ENCODE assay signal across 1 cellular context in the genomic region with DNA sequence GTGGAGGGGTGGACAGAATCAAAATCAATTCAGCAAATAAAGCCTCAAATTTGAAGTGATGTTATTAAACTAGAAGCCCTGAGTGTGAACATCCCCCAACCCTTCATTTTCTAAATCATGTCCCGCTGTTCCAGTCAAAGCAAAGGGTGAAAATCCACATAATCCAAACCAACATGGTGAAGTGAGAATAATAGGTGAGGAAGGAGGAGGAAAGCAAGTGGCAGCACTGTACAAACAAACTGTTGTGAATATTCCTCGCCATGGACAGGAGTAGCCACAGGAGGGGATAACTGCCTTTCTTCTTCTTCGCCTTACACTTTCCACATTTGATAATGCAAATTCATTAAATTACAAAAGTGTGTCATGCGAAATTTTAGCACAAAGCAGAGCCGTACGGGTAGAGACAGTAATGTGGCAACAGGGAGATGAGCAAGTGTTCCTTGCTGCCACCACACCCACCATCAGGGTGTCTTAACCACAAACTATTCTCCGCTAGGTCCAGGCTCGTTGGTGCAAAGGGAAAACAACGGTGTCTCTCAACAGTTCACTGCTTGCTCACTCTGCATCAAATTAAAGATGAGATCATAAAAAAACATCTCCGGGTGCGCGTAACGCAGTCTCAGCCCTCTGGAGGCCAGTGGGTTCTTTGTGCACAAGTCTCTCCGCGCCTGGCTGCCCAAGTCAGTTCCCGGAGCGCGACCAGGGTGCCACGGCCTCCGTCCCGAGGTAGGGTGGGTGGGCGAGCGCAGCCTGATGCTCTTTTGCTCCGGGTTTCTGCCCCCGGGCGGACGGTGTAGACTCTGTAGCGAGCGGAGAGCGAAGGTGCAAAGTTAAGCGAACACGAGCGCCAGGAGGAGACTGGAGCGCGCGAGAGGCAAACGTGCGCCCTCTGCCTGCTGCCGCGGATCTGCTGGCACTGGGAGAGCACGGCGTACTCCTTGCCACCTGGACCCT.
TF ChIP-seq lines count a peak whose summit lies in the region.

No MANE protein-coding gene starts in this region.

TF ChIP-seq in HepG2, 621 proteins besides CTCF, POLR2A, EP300 and RAD21 (continued from another document and continues in another):
- TF ChIP-seq, protein P1, sequence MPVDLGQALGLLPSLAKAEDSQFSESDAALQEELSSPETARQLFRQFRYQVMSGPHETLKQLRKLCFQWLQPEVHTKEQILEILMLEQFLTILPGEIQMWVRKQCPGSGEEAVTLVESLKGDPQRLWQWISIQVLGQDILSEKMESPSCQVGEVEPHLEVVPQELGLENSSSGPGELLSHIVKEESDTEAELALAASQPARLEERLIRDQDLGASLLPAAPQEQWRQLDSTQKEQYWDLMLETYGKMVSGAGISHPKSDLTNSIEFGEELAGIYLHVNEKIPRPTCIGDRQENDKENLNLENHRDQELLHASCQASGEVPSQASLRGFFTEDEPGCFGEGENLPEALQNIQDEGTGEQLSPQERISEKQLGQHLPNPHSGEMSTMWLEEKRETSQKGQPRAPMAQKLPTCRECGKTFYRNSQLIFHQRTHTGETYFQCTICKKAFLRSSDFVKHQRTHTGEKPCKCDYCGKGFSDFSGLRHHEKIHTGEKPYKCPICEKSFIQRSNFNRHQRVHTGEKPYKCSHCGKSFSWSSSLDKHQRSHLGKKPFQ (CRISPR knock-in tag; IDR thresholded peaks at IDR 0.05; ENCODE audit: insufficient replicate concordance), result no peak
- TF ChIP-seq ZNF33A (CRISPR knock-in tag; IDR thresholded peaks at IDR 0.05; ENCODE audit: borderline replicate concordance), result no peak
- TF ChIP-seq POGZ (CRISPR knock-in tag; IDR thresholded peaks at IDR 0.05), result peak; percentile 34; the same call in 1 of the 2 replicates
- no peak for TF ChIP-seq NFIB (CRISPR knock-in tag; IDR thresholded peaks at IDR 0.05; ENCODE audit: borderline replicate concordance)
- TF ChIP-seq, protein P2, sequence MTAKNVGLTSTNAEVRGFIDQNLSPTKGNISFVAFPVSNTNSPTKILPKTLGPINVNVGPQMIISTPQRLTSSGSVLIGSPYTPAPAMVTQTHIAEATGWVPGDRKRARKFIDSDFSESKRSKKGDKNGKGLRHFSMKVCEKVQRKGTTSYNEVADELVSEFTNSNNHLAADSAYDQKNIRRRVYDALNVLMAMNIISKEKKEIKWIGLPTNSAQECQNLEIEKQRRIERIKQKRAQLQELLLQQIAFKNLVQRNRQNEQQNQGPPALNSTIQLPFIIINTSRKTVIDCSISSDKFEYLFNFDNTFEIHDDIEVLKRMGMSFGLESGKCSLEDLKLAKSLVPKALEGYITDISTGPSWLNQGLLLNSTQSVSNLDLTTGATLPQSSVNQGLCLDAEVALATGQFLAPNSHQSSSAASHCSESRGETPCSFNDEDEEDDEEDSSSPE (CRISPR knock-in tag; IDR thresholded peaks at IDR 0.05), result peak; percentile 60; the same call in 1 of the 2 replicates
- TF ChIP-seq SMC3 (IDR thresholded peaks at IDR 0.05; ENCODE audit: low read length), result peak; percentile 5; the same call in 1 of the 2 replicates
- TF ChIP-seq TCF12 (IDR thresholded peaks at IDR 0.05), result no peak
- 0 out of 2 replicates have a peak, but pooled peaks have one; percentile 42 for TF ChIP-seq TCF12 (CRISPR knock-in tag; IDR thresholded peaks at IDR 0.05)
- TF ChIP-seq, protein P3, sequence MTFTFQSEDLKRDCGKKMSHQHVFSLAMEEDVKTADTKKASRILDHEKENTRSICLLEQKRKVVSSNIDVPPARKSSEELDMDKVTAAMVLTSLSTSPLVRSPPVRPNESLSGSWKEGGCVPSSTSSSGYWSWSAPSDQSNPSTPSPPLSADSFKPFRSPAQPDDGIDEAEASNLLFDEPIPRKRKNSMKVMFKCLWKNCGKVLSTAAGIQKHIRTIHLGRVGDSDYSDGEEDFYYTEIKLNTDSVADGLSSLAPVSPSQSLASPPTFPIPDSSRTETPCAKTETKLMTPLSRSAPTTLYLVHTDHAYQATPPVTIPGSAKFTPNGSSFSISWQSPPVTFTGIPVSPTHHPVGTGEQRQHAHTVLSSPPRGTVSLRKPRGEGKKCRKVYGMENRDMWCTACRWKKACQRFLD (CRISPR knock-in tag; IDR thresholded peaks at IDR 0.05; ENCODE audit: borderline replicate concordance), result no peak
- no peak for TF ChIP-seq ZNF550 (CRISPR knock-in tag; IDR thresholded peaks at IDR 0.05; ENCODE audit: borderline replicate concordance)
- TF ChIP-seq RARG (CRISPR knock-in tag; IDR thresholded peaks at IDR 0.05; ENCODE audit: low read depth), result no peak
- no peak for TF ChIP-seq TEAD3 (CRISPR knock-in tag; optimal IDR thresholded peaks at IDR 0.05; ENCODE audit: borderline replicate concordance)
- 0 out of 2 replicates have a peak, but pooled peaks have one; percentile 38 for TF ChIP-seq ZNF333 (CRISPR knock-in tag; IDR thresholded peaks at IDR 0.05; ENCODE audit: borderline replicate concordance)
- TF ChIP-seq ZNF326 (CRISPR knock-in tag; IDR thresholded peaks at IDR 0.05; ENCODE audit: borderline replicate concordance), result no peak
- peak; percentile 65; the same call in 1 of the 2 replicates for TF ChIP-seq ZNF598 (CRISPR knock-in tag; IDR thresholded peaks at IDR 0.05; ENCODE audit: borderline replicate concordance)
- TF ChIP-seq MIER3 (CRISPR knock-in tag; IDR thresholded peaks at IDR 0.05; ENCODE audit: borderline replicate concordance), result no peak
- TF ChIP-seq HNRNPK (IDR thresholded peaks at IDR 0.05; ENCODE audit: low read depth, low read length, poor library complexity, severe bottlenecking), result no peak
- TF ChIP-seq, protein P4, sequence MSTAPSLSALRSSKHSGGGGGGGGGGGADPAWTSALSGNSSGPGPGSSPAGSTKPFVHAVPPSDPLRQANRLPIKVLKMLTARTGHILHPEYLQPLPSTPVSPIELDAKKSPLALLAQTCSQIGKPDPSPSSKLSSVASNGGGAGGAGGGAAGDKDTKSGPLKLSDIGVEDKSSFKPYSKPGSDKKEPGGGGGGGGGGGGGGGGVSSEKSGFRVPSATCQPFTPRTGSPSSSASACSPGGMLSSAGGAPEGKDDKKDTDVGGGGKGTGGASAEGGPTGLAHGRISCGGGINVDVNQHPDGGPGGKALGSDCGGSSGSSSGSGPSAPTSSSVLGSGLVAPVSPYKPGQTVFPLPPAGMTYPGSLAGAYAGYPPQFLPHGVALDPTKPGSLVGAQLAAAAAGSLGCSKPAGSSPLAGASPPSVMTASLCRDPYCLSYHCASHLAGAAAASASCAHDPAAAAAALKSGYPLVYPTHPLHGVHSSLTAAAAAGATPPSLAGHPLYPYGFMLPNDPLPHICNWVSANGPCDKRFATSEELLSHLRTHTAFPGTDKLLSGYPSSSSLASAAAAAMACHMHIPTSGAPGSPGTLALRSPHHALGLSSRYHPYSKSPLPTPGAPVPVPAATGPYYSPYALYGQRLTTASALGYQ (CRISPR knock-in tag; IDR thresholded peaks at IDR 0.05), result no peak
- TF ChIP-seq TRIM24 (CRISPR knock-in tag; IDR thresholded peaks at IDR 0.05), result no peak
- TF ChIP-seq IKZF4 (CRISPR knock-in tag; IDR thresholded peaks at IDR 0.05; ENCODE audit: borderline replicate concordance, low read depth, not compliant biosample characterization), result no peak
- TF ChIP-seq BRD4 (CRISPR knock-in tag; IDR thresholded peaks at IDR 0.05), result 0 out of 2 replicates have a peak, but pooled peaks have one; percentile 35
- TF ChIP-seq, protein P5, sequence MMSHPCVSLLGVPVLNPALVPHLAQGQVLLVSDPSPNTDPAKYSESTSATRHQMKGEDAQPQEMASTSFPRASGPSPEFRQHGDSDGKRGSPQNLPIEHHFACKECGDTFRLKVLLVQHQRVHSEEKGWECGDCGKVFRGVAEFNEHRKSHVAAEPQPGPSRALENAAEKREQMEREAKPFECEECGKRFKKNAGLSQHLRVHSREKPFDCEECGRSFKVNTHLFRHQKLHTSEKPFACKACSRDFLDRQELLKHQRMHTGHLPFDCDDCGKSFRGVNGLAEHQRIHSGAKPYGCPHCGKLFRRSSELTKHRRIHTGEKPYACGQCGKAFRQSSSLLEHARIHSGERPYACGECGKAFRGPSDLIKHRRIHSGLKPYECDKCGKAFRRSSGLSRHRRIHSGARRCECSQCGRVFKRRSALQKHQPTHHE (CRISPR knock-in tag; IDR thresholded peaks at IDR 0.05; ENCODE audit: borderline replicate concordance), result 0 out of 2 replicates have a peak, but pooled peaks have one; percentile 29
- TF ChIP-seq, protein P6, sequence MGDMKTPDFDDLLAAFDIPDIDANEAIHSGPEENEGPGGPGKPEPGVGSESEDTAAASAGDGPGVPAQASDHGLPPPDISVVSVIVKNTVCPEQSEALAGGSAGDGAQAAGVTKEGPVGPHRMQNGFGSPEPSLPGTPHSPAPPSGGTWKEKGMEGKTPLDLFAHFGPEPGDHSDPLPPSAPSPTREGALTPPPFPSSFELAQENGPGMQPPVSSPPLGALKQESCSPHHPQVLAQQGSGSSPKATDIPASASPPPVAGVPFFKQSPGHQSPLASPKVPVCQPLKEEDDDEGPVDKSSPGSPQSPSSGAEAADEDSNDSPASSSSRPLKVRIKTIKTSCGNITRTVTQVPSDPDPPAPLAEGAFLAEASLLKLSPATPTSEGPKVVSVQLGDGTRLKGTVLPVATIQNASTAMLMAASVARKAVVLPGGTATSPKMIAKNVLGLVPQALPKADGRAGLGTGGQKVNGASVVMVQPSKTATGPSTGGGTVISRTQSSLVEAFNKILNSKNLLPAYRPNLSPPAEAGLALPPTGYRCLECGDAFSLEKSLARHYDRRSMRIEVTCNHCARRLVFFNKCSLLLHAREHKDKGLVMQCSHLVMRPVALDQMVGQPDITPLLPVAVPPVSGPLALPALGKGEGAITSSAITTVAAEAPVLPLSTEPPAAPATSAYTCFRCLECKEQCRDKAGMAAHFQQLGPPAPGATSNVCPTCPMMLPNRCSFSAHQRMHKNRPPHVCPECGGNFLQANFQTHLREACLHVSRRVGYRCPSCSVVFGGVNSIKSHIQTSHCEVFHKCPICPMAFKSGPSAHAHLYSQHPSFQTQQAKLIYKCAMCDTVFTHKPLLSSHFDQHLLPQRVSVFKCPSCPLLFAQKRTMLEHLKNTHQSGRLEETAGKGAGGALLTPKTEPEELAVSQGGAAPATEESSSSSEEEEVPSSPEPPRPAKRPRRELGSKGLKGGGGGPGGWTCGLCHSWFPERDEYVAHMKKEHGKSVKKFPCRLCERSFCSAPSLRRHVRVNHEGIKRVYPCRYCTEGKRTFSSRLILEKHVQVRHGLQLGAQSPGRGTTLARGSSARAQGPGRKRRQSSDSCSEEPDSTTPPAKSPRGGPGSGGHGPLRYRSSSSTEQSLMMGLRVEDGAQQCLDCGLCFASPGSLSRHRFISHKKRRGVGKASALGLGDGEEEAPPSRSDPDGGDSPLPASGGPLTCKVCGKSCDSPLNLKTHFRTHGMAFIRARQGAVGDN (CRISPR knock-in tag; IDR thresholded peaks at IDR 0.05), result peak; percentile 45
- TF ChIP-seq, protein P7, sequence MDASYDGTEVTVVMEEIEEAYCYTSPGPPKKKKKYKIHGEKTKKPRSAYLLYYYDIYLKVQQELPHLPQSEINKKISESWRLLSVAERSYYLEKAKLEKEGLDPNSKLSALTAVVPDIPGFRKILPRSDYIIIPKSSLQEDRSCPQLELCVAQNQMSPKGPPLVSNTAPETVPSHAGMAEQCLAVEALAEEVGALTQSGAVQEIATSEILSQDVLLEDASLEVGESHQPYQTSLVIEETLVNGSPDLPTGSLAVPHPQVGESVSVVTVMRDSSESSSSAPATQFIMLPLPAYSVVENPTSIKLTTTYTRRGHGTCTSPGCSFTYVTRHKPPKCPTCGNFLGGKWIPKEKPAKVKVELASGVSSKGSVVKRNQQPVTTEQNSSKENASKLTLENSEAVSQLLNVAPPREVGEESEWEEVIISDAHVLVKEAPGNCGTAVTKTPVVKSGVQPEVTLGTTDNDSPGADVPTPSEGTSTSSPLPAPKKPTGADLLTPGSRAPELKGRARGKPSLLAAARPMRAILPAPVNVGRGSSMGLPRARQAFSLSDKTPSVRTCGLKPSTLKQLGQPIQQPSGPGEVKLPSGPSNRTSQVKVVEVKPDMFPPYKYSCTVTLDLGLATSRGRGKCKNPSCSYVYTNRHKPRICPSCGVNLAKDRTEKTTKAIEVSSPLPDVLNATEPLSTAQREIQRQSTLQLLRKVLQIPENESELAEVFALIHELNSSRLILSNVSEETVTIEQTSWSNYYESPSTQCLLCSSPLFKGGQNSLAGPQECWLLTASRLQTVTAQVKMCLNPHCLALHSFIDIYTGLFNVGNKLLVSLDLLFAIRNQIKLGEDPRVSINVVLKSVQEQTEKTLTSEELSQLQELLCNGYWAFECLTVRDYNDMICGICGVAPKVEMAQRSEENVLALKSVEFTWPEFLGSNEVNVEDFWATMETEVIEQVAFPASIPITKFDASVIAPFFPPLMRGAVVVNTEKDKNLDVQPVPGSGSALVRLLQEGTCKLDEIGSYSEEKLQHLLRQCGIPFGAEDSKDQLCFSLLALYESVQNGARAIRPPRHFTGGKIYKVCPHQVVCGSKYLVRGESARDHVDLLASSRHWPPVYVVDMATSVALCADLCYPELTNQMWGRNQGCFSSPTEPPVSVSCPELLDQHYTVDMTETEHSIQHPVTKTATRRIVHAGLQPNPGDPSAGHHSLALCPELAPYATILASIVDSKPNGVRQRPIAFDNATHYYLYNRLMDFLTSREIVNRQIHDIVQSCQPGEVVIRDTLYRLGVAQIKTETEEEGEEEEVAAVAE (CRISPR knock-in tag; IDR thresholded peaks at IDR 0.05; ENCODE audit: borderline replicate concordance), result no peak
- TF ChIP-seq KLF6 (CRISPR knock-in tag; IDR thresholded peaks at IDR 0.05), result no peak
- no peak for TF ChIP-seq RNF2 (conservative IDR thresholded peaks at IDR 0.05; ENCODE audit: low read depth)
- TF ChIP-seq NRL (CRISPR knock-in tag; IDR thresholded peaks at IDR 0.05; ENCODE audit: borderline replicate concordance), result peak; percentile 76; the same call in 1 of the 2 replicates
- TF ChIP-seq, protein P8, sequence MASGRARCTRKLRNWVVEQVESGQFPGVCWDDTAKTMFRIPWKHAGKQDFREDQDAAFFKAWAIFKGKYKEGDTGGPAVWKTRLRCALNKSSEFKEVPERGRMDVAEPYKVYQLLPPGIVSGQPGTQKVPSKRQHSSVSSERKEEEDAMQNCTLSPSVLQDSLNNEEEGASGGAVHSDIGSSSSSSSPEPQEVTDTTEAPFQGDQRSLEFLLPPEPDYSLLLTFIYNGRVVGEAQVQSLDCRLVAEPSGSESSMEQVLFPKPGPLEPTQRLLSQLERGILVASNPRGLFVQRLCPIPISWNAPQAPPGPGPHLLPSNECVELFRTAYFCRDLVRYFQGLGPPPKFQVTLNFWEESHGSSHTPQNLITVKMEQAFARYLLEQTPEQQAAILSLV (CRISPR knock-in tag; IDR thresholded peaks at IDR 0.05; ENCODE audit: borderline replicate concordance), result peak; percentile 41; the same call in 1 of the 2 replicates
- TF ChIP-seq ZNF7 (CRISPR knock-in tag; IDR thresholded peaks at IDR 0.05), result no peak
- TF ChIP-seq, protein P9, sequence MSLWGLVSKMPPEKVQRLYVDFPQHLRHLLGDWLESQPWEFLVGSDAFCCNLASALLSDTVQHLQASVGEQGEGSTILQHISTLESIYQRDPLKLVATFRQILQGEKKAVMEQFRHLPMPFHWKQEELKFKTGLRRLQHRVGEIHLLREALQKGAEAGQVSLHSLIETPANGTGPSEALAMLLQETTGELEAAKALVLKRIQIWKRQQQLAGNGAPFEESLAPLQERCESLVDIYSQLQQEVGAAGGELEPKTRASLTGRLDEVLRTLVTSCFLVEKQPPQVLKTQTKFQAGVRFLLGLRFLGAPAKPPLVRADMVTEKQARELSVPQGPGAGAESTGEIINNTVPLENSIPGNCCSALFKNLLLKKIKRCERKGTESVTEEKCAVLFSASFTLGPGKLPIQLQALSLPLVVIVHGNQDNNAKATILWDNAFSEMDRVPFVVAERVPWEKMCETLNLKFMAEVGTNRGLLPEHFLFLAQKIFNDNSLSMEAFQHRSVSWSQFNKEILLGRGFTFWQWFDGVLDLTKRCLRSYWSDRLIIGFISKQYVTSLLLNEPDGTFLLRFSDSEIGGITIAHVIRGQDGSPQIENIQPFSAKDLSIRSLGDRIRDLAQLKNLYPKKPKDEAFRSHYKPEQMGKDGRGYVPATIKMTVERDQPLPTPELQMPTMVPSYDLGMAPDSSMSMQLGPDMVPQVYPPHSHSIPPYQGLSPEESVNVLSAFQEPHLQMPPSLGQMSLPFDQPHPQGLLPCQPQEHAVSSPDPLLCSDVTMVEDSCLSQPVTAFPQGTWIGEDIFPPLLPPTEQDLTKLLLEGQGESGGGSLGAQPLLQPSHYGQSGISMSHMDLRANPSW (CRISPR knock-in tag; IDR thresholded peaks at IDR 0.05; ENCODE audit: borderline replicate concordance), result no peak
- no peak for TF ChIP-seq JUND (CRISPR knock-in tag; IDR thresholded peaks at IDR 0.05)
- TF ChIP-seq HOXA3 (CRISPR knock-in tag; IDR thresholded peaks at IDR 0.05), result peak; percentile 42; the same call in 1 of the 2 replicates
